ENCODE assay signal across 14 cellular contexts in genomic region chr18:54712315-54712714, GRCh38.
DNase-seq lines count a peak whose midpoint lies in the region; FAIRE-seq and TF ChIP-seq lines count a peak whose summit lies in the region.
"Had no signal": no experiment of that assay in that cellular context is flagged by ENCODE, and none has a peak within 500 bp of the region (broad histone marks: within the 10 kb centered on the region; RNA-seq: fewer than 3 reads in every experiment).

No MANE protein-coding gene starts in this region.

- H3K27ac ChIP-seq in astrocyte (ENCODE audit: low read depth, low read length), result peak overlapping the region; percentile 18
- H3K27ac ChIP-seq: KMS-11, thoracic aorta had no signal

- DNase-seq in AG09309 (ENCODE audit: low read depth) (peak; percentile 55), HS-27A (ENCODE audit: low read depth) (peak; percentile 53), astrocyte (ENCODE audit: low read depth) (peak; percentile 76), iris pigment epithelial cell (ENCODE audit: low read depth) (peak; percentile 92), NCI-H1930 (lab: John Stamatoyannopoulos, UW) (no peak), globus pallidus (ENCODE audit: low spot score) (no peak), GM13976 (ENCODE audit: low spot score) (no peak), DMS 273 (lab: John Stamatoyannopoulos, UW; ENCODE audit: unreplicated experiment) (no peak)
- DNase-seq: cortex of kidney, T-helper 1 cell had no signal

- H3K36me3 ChIP-seq in astrocyte (ENCODE audit: insufficient read depth, low read length), result no peaks in the 10 kb centered on the region
- H3K36me3 ChIP-seq: thoracic aorta had no signal

- H3K4me2 ChIP-seq in astrocyte (ENCODE audit: low read length), result peak overlapping the region; percentile 35
- H3K4me2 ChIP-seq: KMS-11 had no signal

- peak; percentile 71 for FAIRE-seq in astrocyte (lab: Jason Lieb, UNC)
- FAIRE-seq: GM18507 had no signal

- no peaks in the 10 kb centered on the region for H4K20me1 ChIP-seq in astrocyte (ENCODE audit: insufficient read depth, low read length)

- H3K4me1 ChIP-seq in astrocyte (ENCODE audit: insufficient read depth, low read length), result peaks cover 6% of the 10 kb centered on the region

- H3K27me3 ChIP-seq in astrocyte (ENCODE audit: insufficient read depth, low read length), result no peaks in the 10 kb centered on the region

- in situ Hi-C loops in GM13976 (cut with MboI; ENCODE audit: low sequenced_read_pairs, unreplicated experiment), result no loop called here

- peaks cover under 1% of the 10 kb centered on the region for H3K9me3 Mint-ChIP-seq in astrocyte (ENCODE audit: unreplicated experiment)

- no peak overlapping the region for H2AFZ ChIP-seq in astrocyte (ENCODE audit: low read depth, low read length)

- no peak overlapping the region for H3K9ac ChIP-seq in astrocyte (ENCODE audit: low read length)
- H3K9ac ChIP-seq: KMS-11 had no signal

- H3K4me3 ChIP-seq in AG09309 (ENCODE audit: control insufficient read depth, low read depth, low read length), result no peak overlapping the region
- peak overlapping the region; percentile 19 for H3K4me3 ChIP-seq in astrocyte (ENCODE audit: insufficient read depth, low read depth, low read length)
- H3K4me3 ChIP-seq: thoracic aorta had no signal

- H3K4me1 Mint-ChIP-seq in astrocyte (ENCODE audit: low read depth, unreplicated experiment), result no peaks in the 10 kb centered on the region
- H3K4me1 Mint-ChIP-seq: nephron had no signal

- TF ChIP-seq CTCF in AG09309 (IDR thresholded peaks at IDR 0.05; ENCODE audit: control insufficient read depth, insufficient read depth, low read depth, low read length, missing control alignments) (no peak), astrocyte (IDR thresholded peaks at IDR 0.05; ENCODE audit: insufficient read depth, low read depth, low read length) (no peak), GM13976 (IDR thresholded peaks at IDR 0.05; ENCODE audit: borderline replicate concordance, control extremely low read depth, extremely low read depth, insufficient read depth, missing control alignments) (no peak)

- no peaks in the 10 kb centered on the region for H3K79me2 ChIP-seq in astrocyte (ENCODE audit: insufficient read depth, low read length)

- H3K27ac Mint-ChIP-seq in astrocyte (ENCODE audit: unreplicated experiment), result no peak overlapping the region
- H3K27ac Mint-ChIP-seq: nephron had no signal

- no peaks in the 10 kb centered on the region for H3K36me3 Mint-ChIP-seq in astrocyte (ENCODE audit: low read depth, unreplicated experiment)

- H3K4me3 Mint-ChIP-seq in astrocyte (ENCODE audit: unreplicated experiment), result no peak overlapping the region
- H3K4me3 Mint-ChIP-seq: nephron had no signal

- H3K27me3 Mint-ChIP-seq in astrocyte (ENCODE audit: low read depth, unreplicated experiment), result no peaks in the 10 kb centered on the region

- no peaks in the 10 kb centered on the region for H3K9me3 ChIP-seq in astrocyte (ENCODE audit: insufficient read depth, low read depth, low read length)

Comparison
In these comparisons a context has a peak if more than half of its experiments do, and no peak if none do; other contexts are left out.
1. DNase-seq: peak in AG09309 (single experiment), HS-27A (single experiment), astrocyte (single experiment) and iris pigment epithelial cell (single experiment); none in NCI-H1930 (0 of 2), globus pallidus (single experiment), GM13976 (single experiment) and DMS 273 (single experiment).